In the genomic region with DNA sequence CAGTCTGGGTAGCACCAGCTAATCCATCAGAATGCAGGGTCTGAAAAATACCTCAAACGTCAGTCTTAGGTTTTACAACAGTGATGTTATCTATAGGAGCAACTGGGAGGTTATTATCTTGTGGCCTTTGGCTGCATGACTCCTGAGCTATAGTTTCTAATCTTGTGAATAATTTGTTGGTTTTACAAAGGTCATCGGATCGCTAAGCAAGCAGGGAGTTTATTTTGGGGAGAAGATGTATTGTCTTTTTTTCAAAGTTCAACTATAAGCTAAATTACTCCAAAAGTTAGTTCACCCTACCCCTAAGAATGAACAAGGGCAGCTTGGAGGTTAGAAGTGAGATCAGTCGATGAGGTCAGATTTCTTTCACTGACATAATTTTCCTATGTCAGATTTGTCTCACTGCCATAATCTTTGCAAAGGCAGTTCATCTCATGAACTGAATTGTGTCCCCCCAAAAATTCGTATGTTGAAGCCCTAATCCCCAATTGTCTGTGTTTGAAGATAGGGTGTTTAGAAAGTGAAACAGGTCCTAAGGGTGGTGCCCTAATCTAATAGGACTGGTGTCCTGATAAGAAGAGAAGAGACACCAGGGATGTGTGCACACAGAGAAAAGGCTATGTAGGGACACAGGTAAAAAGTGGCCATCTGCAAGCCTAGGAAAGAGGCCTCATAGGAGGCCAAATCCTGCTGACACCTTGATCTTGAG, we compare ENCODE assay signal across 2 cellular contexts.
TF ChIP-seq lines count a peak whose summit lies in the region.

No MANE protein-coding gene starts in this region.

TF ChIP-seq in GM12891, 5 proteins besides CTCF, POLR2A, EP300 and RAD21:
- TF ChIP-seq SPI1 (IDR thresholded peaks at IDR 0.05; ENCODE audit: low read depth, low read length) (no peak), TAF1 (IDR thresholded peaks at IDR 0.05; ENCODE audit: low read depth, low read length) (no peak), PAX5 (IDR thresholded peaks at IDR 0.05; ENCODE audit: insufficient read depth, low read length, severe bottlenecking) (no peak), POU2F2 (IDR thresholded peaks at IDR 0.05; ENCODE audit: low read depth, low read length) (no peak), POLR2AphosphoS5 (IDR thresholded peaks at IDR 0.05; ENCODE audit: low read depth, low read length) (no peak)

TF ChIP-seq in GM12878, 131 proteins besides CTCF, POLR2A, EP300 and RAD21:
- TF ChIP-seq ZNF384 (IDR thresholded peaks at IDR 0.05; ENCODE audit: borderline replicate concordance, low read depth, low read length) (no peak), KAT2A (conservative IDR thresholded peaks at IDR 0.05; ENCODE audit: control insufficient read depth, low read depth, low read length) (no peak), SMAD1 (IDR thresholded peaks at IDR 0.05; ENCODE audit: low read depth, partially characterized antibody) (no peak), FOXM1 (IDR thresholded peaks at IDR 0.05; ENCODE audit: low read depth, low read length) (no peak), DPF2 (IDR thresholded peaks at IDR 0.05) (no peak), CREB1 (IDR thresholded peaks at IDR 0.05; ENCODE audit: low read depth) (no peak), ZSCAN29 (IDR thresholded peaks at IDR 0.05) (no peak), NFYA (IDR thresholded peaks at IDR 0.05; ENCODE audit: borderline replicate concordance, low read depth, low read length) (no peak), RCOR1 (conservative IDR thresholded peaks at IDR 0.05; ENCODE audit: low read depth, low read length) (no peak), POU2F2 (IDR thresholded peaks at IDR 0.05; ENCODE audit: borderline replicate concordance, low read depth, low read length) (no peak), NBN (IDR thresholded peaks at IDR 0.05) (no peak), TAF1 (IDR thresholded peaks at IDR 0.05; ENCODE audit: borderline replicate concordance, low read depth, low read length) (no peak), JUND (IDR thresholded peaks at IDR 0.05; ENCODE audit: low read depth, low read length) (no peak), ESRRA (IDR thresholded peaks at IDR 0.05; ENCODE audit: low read length) (no peak)
- TF ChIP-seq, protein P1, sequence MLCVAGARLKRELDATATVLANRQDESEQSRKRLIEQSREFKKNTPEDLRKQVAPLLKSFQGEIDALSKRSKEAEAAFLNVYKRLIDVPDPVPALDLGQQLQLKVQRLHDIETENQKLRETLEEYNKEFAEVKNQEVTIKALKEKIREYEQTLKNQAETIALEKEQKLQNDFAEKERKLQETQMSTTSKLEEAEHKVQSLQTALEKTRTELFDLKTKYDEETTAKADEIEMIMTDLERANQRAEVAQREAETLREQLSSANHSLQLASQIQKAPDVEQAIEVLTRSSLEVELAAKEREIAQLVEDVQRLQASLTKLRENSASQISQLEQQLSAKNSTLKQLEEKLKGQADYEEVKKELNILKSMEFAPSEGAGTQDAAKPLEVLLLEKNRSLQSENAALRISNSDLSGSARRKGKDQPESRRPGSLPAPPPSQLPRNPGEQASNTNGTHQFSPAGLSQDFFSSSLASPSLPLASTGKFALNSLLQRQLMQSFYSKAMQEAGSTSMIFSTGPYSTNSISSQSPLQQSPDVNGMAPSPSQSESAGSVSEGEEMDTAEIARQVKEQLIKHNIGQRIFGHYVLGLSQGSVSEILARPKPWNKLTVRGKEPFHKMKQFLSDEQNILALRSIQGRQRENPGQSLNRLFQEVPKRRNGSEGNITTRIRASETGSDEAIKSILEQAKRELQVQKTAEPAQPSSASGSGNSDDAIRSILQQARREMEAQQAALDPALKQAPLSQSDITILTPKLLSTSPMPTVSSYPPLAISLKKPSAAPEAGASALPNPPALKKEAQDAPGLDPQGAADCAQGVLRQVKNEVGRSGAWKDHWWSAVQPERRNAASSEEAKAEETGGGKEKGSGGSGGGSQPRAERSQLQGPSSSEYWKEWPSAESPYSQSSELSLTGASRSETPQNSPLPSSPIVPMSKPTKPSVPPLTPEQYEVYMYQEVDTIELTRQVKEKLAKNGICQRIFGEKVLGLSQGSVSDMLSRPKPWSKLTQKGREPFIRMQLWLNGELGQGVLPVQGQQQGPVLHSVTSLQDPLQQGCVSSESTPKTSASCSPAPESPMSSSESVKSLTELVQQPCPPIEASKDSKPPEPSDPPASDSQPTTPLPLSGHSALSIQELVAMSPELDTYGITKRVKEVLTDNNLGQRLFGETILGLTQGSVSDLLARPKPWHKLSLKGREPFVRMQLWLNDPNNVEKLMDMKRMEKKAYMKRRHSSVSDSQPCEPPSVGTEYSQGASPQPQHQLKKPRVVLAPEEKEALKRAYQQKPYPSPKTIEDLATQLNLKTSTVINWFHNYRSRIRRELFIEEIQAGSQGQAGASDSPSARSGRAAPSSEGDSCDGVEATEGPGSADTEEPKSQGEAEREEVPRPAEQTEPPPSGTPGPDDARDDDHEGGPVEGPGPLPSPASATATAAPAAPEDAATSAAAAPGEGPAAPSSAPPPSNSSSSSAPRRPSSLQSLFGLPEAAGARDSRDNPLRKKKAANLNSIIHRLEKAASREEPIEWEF (IDR thresholded peaks at IDR 0.05; ENCODE audit: insufficient replicate concordance, low read depth, low read length) = no peak
- TF ChIP-seq, protein P2, sequence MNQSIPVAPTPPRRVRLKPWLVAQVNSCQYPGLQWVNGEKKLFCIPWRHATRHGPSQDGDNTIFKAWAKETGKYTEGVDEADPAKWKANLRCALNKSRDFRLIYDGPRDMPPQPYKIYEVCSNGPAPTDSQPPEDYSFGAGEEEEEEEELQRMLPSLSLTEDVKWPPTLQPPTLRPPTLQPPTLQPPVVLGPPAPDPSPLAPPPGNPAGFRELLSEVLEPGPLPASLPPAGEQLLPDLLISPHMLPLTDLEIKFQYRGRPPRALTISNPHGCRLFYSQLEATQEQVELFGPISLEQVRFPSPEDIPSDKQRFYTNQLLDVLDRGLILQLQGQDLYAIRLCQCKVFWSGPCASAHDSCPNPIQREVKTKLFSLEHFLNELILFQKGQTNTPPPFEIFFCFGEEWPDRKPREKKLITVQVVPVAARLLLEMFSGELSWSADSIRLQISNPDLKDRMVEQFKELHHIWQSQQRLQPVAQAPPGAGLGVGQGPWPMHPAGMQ (IDR thresholded peaks at IDR 0.05; ENCODE audit: borderline replicate concordance) = no peak
- TF ChIP-seq, protein P3, sequence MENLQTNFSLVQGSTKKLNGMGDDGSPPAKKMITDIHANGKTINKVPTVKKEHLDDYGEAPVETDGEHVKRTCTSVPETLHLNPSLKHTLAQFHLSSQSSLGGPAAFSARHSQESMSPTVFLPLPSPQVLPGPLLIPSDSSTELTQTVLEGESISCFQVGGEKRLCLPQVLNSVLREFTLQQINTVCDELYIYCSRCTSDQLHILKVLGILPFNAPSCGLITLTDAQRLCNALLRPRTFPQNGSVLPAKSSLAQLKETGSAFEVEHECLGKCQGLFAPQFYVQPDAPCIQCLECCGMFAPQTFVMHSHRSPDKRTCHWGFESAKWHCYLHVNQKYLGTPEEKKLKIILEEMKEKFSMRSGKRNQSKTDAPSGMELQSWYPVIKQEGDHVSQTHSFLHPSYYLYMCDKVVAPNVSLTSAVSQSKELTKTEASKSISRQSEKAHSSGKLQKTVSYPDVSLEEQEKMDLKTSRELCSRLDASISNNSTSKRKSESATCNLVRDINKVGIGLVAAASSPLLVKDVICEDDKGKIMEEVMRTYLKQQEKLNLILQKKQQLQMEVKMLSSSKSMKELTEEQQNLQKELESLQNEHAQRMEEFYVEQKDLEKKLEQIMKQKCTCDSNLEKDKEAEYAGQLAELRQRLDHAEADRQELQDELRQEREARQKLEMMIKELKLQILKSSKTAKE (IDR thresholded peaks at IDR 0.05; ENCODE audit: low read depth, poor library complexity, severe bottlenecking) = no peak
- TF ChIP-seq, protein P4, sequence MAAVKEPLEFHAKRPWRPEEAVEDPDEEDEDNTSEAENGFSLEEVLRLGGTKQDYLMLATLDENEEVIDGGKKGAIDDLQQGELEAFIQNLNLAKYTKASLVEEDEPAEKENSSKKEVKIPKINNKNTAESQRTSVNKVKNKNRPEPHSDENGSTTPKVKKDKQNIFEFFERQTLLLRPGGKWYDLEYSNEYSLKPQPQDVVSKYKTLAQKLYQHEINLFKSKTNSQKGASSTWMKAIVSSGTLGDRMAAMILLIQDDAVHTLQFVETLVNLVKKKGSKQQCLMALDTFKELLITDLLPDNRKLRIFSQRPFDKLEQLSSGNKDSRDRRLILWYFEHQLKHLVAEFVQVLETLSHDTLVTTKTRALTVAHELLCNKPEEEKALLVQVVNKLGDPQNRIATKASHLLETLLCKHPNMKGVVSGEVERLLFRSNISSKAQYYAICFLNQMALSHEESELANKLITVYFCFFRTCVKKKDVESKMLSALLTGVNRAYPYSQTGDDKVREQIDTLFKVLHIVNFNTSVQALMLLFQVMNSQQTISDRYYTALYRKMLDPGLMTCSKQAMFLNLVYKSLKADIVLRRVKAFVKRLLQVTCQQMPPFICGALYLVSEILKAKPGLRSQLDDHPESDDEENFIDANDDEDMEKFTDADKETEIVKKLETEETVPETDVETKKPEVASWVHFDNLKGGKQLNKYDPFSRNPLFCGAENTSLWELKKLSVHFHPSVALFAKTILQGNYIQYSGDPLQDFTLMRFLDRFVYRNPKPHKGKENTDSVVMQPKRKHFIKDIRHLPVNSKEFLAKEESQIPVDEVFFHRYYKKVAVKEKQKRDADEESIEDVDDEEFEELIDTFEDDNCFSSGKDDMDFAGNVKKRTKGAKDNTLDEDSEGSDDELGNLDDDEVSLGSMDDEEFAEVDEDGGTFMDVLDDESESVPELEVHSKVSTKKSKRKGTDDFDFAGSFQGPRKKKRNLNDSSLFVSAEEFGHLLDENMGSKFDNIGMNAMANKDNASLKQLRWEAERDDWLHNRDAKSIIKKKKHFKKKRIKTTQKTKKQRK (IDR thresholded peaks at IDR 0.05; ENCODE audit: low read depth, low read length) = no peak
- TF ChIP-seq, protein P5, sequence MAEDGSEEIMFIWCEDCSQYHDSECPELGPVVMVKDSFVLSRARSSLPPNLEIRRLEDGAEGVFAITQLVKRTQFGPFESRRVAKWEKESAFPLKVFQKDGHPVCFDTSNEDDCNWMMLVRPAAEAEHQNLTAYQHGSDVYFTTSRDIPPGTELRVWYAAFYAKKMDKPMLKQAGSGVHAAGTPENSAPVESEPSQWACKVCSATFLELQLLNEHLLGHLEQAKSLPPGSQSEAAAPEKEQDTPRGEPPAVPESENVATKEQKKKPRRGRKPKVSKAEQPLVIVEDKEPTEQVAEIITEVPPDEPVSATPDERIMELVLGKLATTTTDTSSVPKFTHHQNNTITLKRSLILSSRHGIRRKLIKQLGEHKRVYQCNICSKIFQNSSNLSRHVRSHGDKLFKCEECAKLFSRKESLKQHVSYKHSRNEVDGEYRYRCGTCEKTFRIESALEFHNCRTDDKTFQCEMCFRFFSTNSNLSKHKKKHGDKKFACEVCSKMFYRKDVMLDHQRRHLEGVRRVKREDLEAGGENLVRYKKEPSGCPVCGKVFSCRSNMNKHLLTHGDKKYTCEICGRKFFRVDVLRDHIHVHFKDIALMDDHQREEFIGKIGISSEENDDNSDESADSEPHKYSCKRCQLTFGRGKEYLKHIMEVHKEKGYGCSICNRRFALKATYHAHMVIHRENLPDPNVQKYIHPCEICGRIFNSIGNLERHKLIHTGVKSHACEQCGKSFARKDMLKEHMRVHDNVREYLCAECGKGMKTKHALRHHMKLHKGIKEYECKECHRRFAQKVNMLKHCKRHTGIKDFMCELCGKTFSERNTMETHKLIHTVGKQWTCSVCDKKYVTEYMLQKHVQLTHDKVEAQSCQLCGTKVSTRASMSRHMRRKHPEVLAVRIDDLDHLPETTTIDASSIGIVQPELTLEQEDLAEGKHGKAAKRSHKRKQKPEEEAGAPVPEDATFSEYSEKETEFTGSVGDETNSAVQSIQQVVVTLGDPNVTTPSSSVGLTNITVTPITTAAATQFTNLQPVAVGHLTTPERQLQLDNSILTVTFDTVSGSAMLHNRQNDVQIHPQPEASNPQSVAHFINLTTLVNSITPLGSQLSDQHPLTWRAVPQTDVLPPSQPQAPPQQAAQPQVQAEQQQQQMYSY (CRISPR knock-in tag; IDR thresholded peaks at IDR 0.05) = no peak
